In the genomic region with DNA sequence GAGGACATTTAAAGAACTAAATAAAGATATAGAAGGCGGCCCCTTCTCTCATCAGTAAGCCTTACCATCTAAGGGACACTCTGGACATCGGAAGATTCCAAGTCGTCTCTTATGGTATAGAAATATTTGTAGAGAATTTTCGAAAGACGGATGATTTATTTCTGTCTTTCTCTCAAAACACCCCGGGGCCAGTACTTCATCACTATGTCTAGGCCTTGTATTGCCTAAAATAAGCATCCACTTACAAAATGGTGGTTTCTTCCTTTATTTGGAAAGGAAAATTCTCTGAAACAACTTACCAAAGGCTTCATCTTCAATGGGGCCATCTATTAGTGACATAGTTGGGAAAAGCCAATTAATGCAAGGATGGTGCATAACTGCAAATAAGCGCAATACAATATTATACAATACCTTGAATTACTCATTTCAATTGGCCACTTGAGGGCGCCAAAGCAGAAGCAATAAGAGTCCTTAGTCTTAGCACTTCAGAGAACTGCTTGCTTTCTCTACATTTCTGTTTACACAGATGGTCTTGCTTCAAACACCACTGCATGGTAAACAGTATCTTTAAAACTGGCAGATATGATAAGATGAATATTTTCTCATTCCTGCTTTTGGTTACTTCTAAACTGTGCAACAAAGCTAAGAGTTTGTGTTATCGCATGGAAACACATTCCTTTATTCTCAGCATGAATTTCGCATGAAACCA, we compare ENCODE assay signal across 8 cellular contexts.
DNase-seq lines count a peak whose midpoint lies in the region; ATAC-seq and TF ChIP-seq lines count a peak whose summit lies in the region.

No MANE protein-coding gene starts in this region.

- no peak overlapping the region for H2AFZ ChIP-seq in Loucy (ENCODE audit: low read length)

- TF ChIP-seq POLR2A in heart left ventricle (IDR thresholded peaks at IDR 0.05): no peak

- no peaks in the 10 kb centered on the region for H3K9me2 ChIP-seq in Loucy (replicated peaks; ENCODE audit: low read depth, low read length)

- H3K9ac ChIP-seq in Loucy (ENCODE audit: low read depth, low read length, poor library complexity, severe bottlenecking): no peak overlapping the region

- H3K9me3 ChIP-seq in HAP-1: no peaks in the 10 kb centered on the region
- H3K9me3 ChIP-seq in Loucy (ENCODE audit: insufficient read depth, low read depth, low read length): no peaks in the 10 kb centered on the region
- H3K9me3 ChIP-seq in heart left ventricle: no peaks in the 10 kb centered on the region

- H3K4me3 Mint-ChIP-seq in activated naive CD8-positive, alpha-beta T cell treated with anti-CD3 and anti-CD28 coated beads for 36 hours: no peak overlapping the region

- no peak overlapping the region for H3K27ac Mint-ChIP-seq in activated naive CD8-positive, alpha-beta T cell treated with anti-CD3 and anti-CD28 coated beads for 36 hours

- TF ChIP-seq CTCF in GM06990 (IDR thresholded peaks at IDR 0.05; ENCODE audit: insufficient read depth, low read length, poor library complexity, severe bottlenecking) (peak; percentile 58), Loucy (conservative IDR thresholded peaks at IDR 0.05; ENCODE audit: low read length) (peak; percentile 79), heart left ventricle (IDR thresholded peaks at IDR 0.05) (peak; percentile 56 to 81 (median 68))

- no peak overlapping the region for H3K4me3 ChIP-seq in GM06990 (replicated peaks; ENCODE audit: low read depth, low read length)
- no peak overlapping the region for H3K4me3 ChIP-seq in HAP-1
- no peak overlapping the region for H3K4me3 ChIP-seq in Loucy (ENCODE audit: low read length, poor library complexity, severe bottlenecking)
- H3K4me3 ChIP-seq in heart left ventricle: no peak overlapping the region

- peaks cover 10% of the 10 kb centered on the region for H3K27me3 Mint-ChIP-seq in activated naive CD8-positive, alpha-beta T cell treated with anti-CD3 and anti-CD28 coated beads for 36 hours

- H3K4me2 ChIP-seq in Loucy (ENCODE audit: low read depth, low read length, poor library complexity, severe bottlenecking): no peak overlapping the region

- DNase-seq in GM06990 (ENCODE audit: extremely low read depth, insufficient read length) (no peak), HAP-1 (ENCODE audit: low spot score in 2 of 2) (peak; percentile 52 to 81), heart left ventricle (peak in 4 of 5 donors; percentile 35 to 66 (median 62)), retina (peak; percentile 50), NCI-H187 treated with DMSO at 0.1 percent for 48 hours (lab: John Stamatoyannopoulos, UW) (no peak)
- peak; percentile 23 for DNase-seq in activated naive CD8-positive, alpha-beta T cell treated with anti-CD3 and anti-CD28 coated beads for 36 hours

- H3K79me2 ChIP-seq in Loucy (ENCODE audit: insufficient read depth, low read length): no peaks in the 10 kb centered on the region

- H3K27me3 ChIP-seq in GM06990 (replicated peaks; ENCODE audit: control insufficient read depth, insufficient read depth, low read length): no peaks in the 10 kb centered on the region
- H3K27me3 ChIP-seq in HAP-1 (ENCODE audit: low read depth): 0 out of 2 replicates have a peak, but pooled peaks cover 2% of the 10 kb centered on the region
- H3K27me3 ChIP-seq in Loucy (ENCODE audit: insufficient read depth, low read length, poor library complexity, severe bottlenecking): no peaks in the 10 kb centered on the region
- H3K27me3 ChIP-seq in heart left ventricle: no peaks in the 10 kb centered on the region

- H3K36me3 Mint-ChIP-seq in activated naive CD8-positive, alpha-beta T cell treated with anti-CD3 and anti-CD28 coated beads for 36 hours: no peaks in the 10 kb centered on the region

- ATAC-seq in SK-N-SH treated with all-trans-retinoic acid at 6 μM for 48 hours (peak; percentile 100), heart left ventricle (peak in 3 of 4 donors; percentile 69 to 87 (median 79))

- H3K36me3 ChIP-seq in GM06990 (ENCODE audit: control insufficient read depth, insufficient read depth, low read length) (no peaks in the 10 kb centered on the region), HAP-1 (replicated peaks) (no peaks in the 10 kb centered on the region), Loucy (ENCODE audit: insufficient read depth, low read length) (no peaks in the 10 kb centered on the region), heart left ventricle (no peaks in the 10 kb centered on the region)

- H4K20me1 ChIP-seq in Loucy (ENCODE audit: insufficient read depth, low read length, poor library complexity, severe bottlenecking): no peaks in the 10 kb centered on the region

- H3K9me3 Mint-ChIP-seq in activated naive CD8-positive, alpha-beta T cell treated with anti-CD3 and anti-CD28 coated beads for 36 hours: no peaks in the 10 kb centered on the region

- intact Hi-C loops in heart left ventricle (cut with DNase I): loop anchor here (1.0 to 10.0 kb wide), 10 partner anchors 35 to 309 kb away; no protein-coding TSS in a partner anchor

- WGBS in heart left ventricle, 4 donors: 58 to 64% (median 60%) methylated on average over 10 of the region's 10 CpGs

- in situ Hi-C loops in HAP-1 (cut with MboI; ENCODE audit: low sequenced_read_pairs): loop anchor here (10.0 kb wide), 1 partner anchor 91 kb away; no protein-coding TSS in a partner anchor

- no peaks in the 10 kb centered on the region for H3K4me1 Mint-ChIP-seq in activated naive CD8-positive, alpha-beta T cell treated with anti-CD3 and anti-CD28 coated beads for 36 hours

- no peak overlapping the region for H3K27ac ChIP-seq in heart left ventricle

- H3K4me1 ChIP-seq in HAP-1 (no peaks in the 10 kb centered on the region), Loucy (ENCODE audit: insufficient read depth, low read length, poor library complexity, severe bottlenecking) (no peaks in the 10 kb centered on the region), heart left ventricle (no peaks in the 10 kb centered on the region)

- H3F3A ChIP-seq in Loucy (ENCODE audit: low read depth): no peaks in the 10 kb centered on the region

TF ChIP-seq in SK-N-SH treated with all-trans-retinoic acid at 6 μM for 48 hours, 23 proteins besides CTCF, POLR2A, EP300 and RAD21 (continues in another document):
- no peak for TF ChIP-seq TSHZ2 (CRISPR knock-in tag; IDR thresholded peaks at IDR 0.05)
- no peak for TF ChIP-seq GLIS3 (CRISPR knock-in tag; IDR thresholded peaks at IDR 0.05)
- TF ChIP-seq ESRRG (CRISPR knock-in tag; IDR thresholded peaks at IDR 0.05): no peak
- no peak for TF ChIP-seq SNAI2 (CRISPR knock-in tag; IDR thresholded peaks at IDR 0.05)
- no peak for TF ChIP-seq CSRNP3 (CRISPR knock-in tag; IDR thresholded peaks at IDR 0.05)
- no peak for TF ChIP-seq ZNF8 (CRISPR knock-in tag; IDR thresholded peaks at IDR 0.05)
- TF ChIP-seq ZNF565 (CRISPR knock-in tag; conservative IDR thresholded peaks at IDR 0.05; ENCODE audit: low read depth): no peak
- TF ChIP-seq ZC3H10 (CRISPR knock-in tag; IDR thresholded peaks at IDR 0.05): no peak
- TF ChIP-seq, protein P1, sequence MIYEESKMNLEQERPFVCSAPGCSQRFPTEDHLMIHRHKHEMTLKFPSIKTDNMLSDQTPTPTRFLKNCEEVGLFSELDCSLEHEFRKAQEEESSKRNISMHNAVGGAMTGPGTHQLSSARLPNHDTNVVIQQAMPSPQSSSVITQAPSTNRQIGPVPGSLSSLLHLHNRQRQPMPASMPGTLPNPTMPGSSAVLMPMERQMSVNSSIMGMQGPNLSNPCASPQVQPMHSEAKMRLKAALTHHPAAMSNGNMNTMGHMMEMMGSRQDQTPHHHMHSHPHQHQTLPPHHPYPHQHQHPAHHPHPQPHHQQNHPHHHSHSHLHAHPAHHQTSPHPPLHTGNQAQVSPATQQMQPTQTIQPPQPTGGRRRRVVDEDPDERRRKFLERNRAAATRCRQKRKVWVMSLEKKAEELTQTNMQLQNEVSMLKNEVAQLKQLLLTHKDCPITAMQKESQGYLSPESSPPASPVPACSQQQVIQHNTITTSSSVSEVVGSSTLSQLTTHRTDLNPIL (CRISPR knock-in tag; IDR thresholded peaks at IDR 0.05; ENCODE audit: low read depth): no peak
- no peak for TF ChIP-seq ISL1 (CRISPR knock-in tag; IDR thresholded peaks at IDR 0.05)
- TF ChIP-seq BACH2 (CRISPR knock-in tag; IDR thresholded peaks at IDR 0.05; ENCODE audit: borderline replicate concordance): no peak
- no peak for TF ChIP-seq RARB (CRISPR knock-in tag; IDR thresholded peaks at IDR 0.05)
- no peak for TF ChIP-seq ZFP3 (CRISPR knock-in tag; IDR thresholded peaks at IDR 0.05)
- TF ChIP-seq CSDC2 (CRISPR knock-in tag; IDR thresholded peaks at IDR 0.05): no peak

Comparison
In these comparisons a context has a peak if more than half of its experiments do, and no peak if none do; other contexts are left out.
1. DNase-seq: peak in HAP-1 (2 of 2), activated naive CD8-positive, alpha-beta T cell treated with anti-CD3 and anti-CD28 coated beads for 36 hours (single experiment), heart left ventricle (4 of 5) and retina (single experiment); none in GM06990 (single experiment) and NCI-H187 treated with DMSO at 0.1 percent for 48 hours (single experiment).
2. Peak in every context shown above with its lines, with median percentiles within 50 percentile points of each other: CTCF ChIP-seq.